Comparison of ENCODE assay signal across 22 cellular contexts in genomic region chr15:77844798-77845446, GRCh38.
"Had no signal": no experiment of that assay in that cellular context is flagged by ENCODE, and none has a peak within 500 bp of the region (broad histone marks: within the 10 kb centered on the region; RNA-seq: fewer than 3 reads in every experiment).

No MANE protein-coding gene starts in this region.

- H3K27me3 ChIP-seq: colonic mucosa had no signal

- H3K4me3 ChIP-seq: colonic mucosa, gastrocnemius medialis, left lung, tibial artery had no signal

- DNase-seq: activated CD4-positive, alpha-beta T cell treated with anti-CD3 and anti-CD28 coated beads for 36 hours; activated CD4-positive, alpha-beta T cell treated with anti-CD3 and anti-CD28 coated beads, Interleukin-2, amount 50 U/mL, for 48 hours; activated naive CD4-positive, alpha-beta T cell treated with anti-CD3 and anti-CD28 coated beads for 36 hours; activated naive CD8-positive, alpha-beta T cell treated with anti-CD3 and anti-CD28 coated beads, Interleukin-2, amount 50 U/mL, for 24 hours; anterior cingulate cortex; colonic mucosa; gastrocnemius medialis; head of caudate nucleus; kidney; nephron progenitor cell; occipital lobe; stimulated activated CD4-positive, alpha-beta T cell treated with anti-CD3 and anti-CD28 coated beads, Interleukin-12 subunit alpha, Interleukin-12 subunit beta, amount 100 ng/mL, for 4 hours; stimulated activated CD4-positive, alpha-beta T cell treated with anti-CD3 and anti-CD28 coated beads, Interleukin-1b, Interleukin-23, amount 100 ng/mL, for 48 hours; stimulated activated CD8-positive, alpha-beta memory T cell treated with anti-CD3 and anti-CD28 coated beads, Interleukin-4, amount 100 ng/mL, for 48 hours; stimulated activated naive CD8-positive, alpha-beta T cell treated with anti-CD3 and anti-CD28 coated beads, Interleukin-15, Interleukin-2, amounts not matched to agents 100 U/mL and 50 U/mL, for 24 hours; substantia nigra; T-helper 2 cell; WERI-Rb-1 had no signal

- H3K4me1 ChIP-seq: colonic mucosa, gastrocnemius medialis, left lung, tibial artery had no signal

- FAIRE-seq: endometrium, kidney, urothelium cell line had no signal

- H3K36me3 ChIP-seq: colonic mucosa, gastrocnemius medialis, left lung, WERI-Rb-1 had no signal

- H3K27ac ChIP-seq: colonic mucosa, gastrocnemius medialis, left lung, tibial artery, WERI-Rb-1 had no signal

- ATAC-seq: activated CD4-positive, alpha-beta T cell treated with anti-CD3 and anti-CD28 coated beads for 36 hours; activated naive CD8-positive, alpha-beta T cell treated with anti-CD3 and anti-CD28 coated beads, Interleukin-2, amount 50 U/mL, for 24 hours; gastrocnemius medialis; left lung; stimulated activated naive CD8-positive, alpha-beta T cell treated with anti-CD3 and anti-CD28 coated beads, Interleukin-15, Interleukin-2, amounts not matched to agents 100 U/mL and 50 U/mL, for 24 hours had no signal

- H3K9me3 ChIP-seq: colonic mucosa, gastrocnemius medialis had no signal
